Comparison of ENCODE assay signal across 26 cellular contexts in genomic region chr11:4063348-4063747, GRCh38.
"Had no signal": no experiment of that assay in that cellular context is flagged by ENCODE, and none has a peak within 500 bp of the region (broad histone marks: within the 10 kb centered on the region; RNA-seq: fewer than 3 reads in every experiment).

No MANE protein-coding gene starts in this region.

- H3K27ac Mint-ChIP-seq: activated CD4-positive, alpha-beta T cell treated with anti-CD3 and anti-CD28 coated beads for 36 hours; activated CD8-positive, alpha-beta memory T cell treated with anti-CD3 and anti-CD28 coated beads, Interleukin-2, amount 10 ng/mL, durations not matched to agents 7 days and 5 days; neural progenitor cell had no signal

- H3K27ac ChIP-seq: body of pancreas, cardiac muscle cell, neural progenitor cell, thyroid gland had no signal

- H3K27me3 ChIP-seq: body of pancreas, cardiac muscle cell, neural progenitor cell, thyroid gland had no signal

- H3K36me3 ChIP-seq: neural progenitor cell had no signal

- H3K9me3 ChIP-seq: body of pancreas, thyroid gland had no signal

- DNase-seq: activated CD4-positive, alpha-beta T cell treated with anti-CD3 and anti-CD28 coated beads for 36 hours; activated CD4-positive, CD25-positive, alpha-beta regulatory T cell; activated CD8-positive, alpha-beta memory T cell treated with anti-CD3 and anti-CD28 coated beads, Interleukin-2, amount 10 ng/mL, durations not matched to agents 7 days and 5 days; activated CD8-positive, alpha-beta T cell treated with anti-CD3 and anti-CD28 coated beads, Interleukin-2, amount 10 ng/mL, durations not matched to agents 7 days and 5 days; activated effector memory CD4-positive, alpha-beta T cell treated with Interleukin-2 at 50 U/mL for 16 hours; activated naive CD4-positive, alpha-beta T cell treated with Interleukin-2 at 50 U/mL for 16 hours; activated T-cell treated with anti-CD3 and anti-CD28 coated beads for 4 hours; anterior cingulate cortex; body of pancreas; cerebellar nuclear complex; cortex of kidney; effector memory CD8-positive, alpha-beta T cell; erythroblast; islet precursor cell; mammary epithelial cell; midbrain; natural killer cell; occipital lobe; right cardiac atrium; stimulated activated CD4-positive, alpha-beta T cell treated with anti-CD3 and anti-CD28 coated beads, Interleukin-2, amount 100 ng/mL, for 48 hours; stimulated activated naive CD8-positive, alpha-beta T cell treated with anti-CD3 and anti-CD28 coated beads, Interleukin-15, Interleukin-2, amounts not matched to agents 100 U/mL and 50 U/mL, for 24 hours; T-cell; thyroid gland had no signal

- H3K4me3 ChIP-seq: body of pancreas, cardiac muscle cell, neural progenitor cell, thyroid gland had no signal

- H3K4me1 Mint-ChIP-seq: neural progenitor cell had no signal

- H3K4me3 Mint-ChIP-seq: activated CD4-positive, alpha-beta T cell treated with anti-CD3 and anti-CD28 coated beads for 36 hours; activated CD8-positive, alpha-beta memory T cell treated with anti-CD3 and anti-CD28 coated beads, Interleukin-2, amount 10 ng/mL, durations not matched to agents 7 days and 5 days; activated CD8-positive, alpha-beta T cell treated with anti-CD3 and anti-CD28 coated beads, Interleukin-2, amount 10 ng/mL, durations not matched to agents 7 days and 5 days; activated naive CD8-positive, alpha-beta T cell; effector memory CD8-positive, alpha-beta T cell; natural killer cell; neural progenitor cell; T-cell had no signal

- H3K36me3 Mint-ChIP-seq: natural killer cell, neural progenitor cell had no signal

- H3K27me3 Mint-ChIP-seq: activated CD4-positive, alpha-beta T cell treated with anti-CD3 and anti-CD28 coated beads for 36 hours; activated CD8-positive, alpha-beta memory T cell treated with anti-CD3 and anti-CD28 coated beads, Interleukin-2, amount 10 ng/mL, durations not matched to agents 7 days and 5 days; activated naive CD8-positive, alpha-beta T cell; effector memory CD8-positive, alpha-beta T cell; T-cell had no signal

- ATAC-seq: activated CD4-positive, alpha-beta T cell treated with anti-CD3 and anti-CD28 coated beads for 36 hours; activated CD8-positive, alpha-beta memory T cell treated with anti-CD3 and anti-CD28 coated beads, Interleukin-2, amount 10 ng/mL, durations not matched to agents 7 days and 5 days; activated CD8-positive, alpha-beta T cell treated with anti-CD3 and anti-CD28 coated beads, Interleukin-2, amount 10 ng/mL, durations not matched to agents 7 days and 5 days; body of pancreas; effector memory CD8-positive, alpha-beta T cell; natural killer cell; right cardiac atrium; stimulated activated naive CD8-positive, alpha-beta T cell treated with anti-CD3 and anti-CD28 coated beads, Interleukin-15, Interleukin-2, amounts not matched to agents 100 U/mL and 50 U/mL, for 24 hours; T-cell had no signal

- H3K4me1 ChIP-seq: neural progenitor cell, thyroid gland had no signal
